ENCODE assay signal across 9 cellular contexts in genomic region chr4:109588176-109588575, GRCh38. TPM values are rescaled to one million over a fixed set of nuclear protein-coding genes. Genes with fewer than 3 reads are reported as not detected.
DNase-seq lines count a peak whose midpoint lies in the region; ATAC-seq and TF ChIP-seq lines count a peak whose summit lies in the region.
"Had no signal": no experiment of that assay in that cellular context is flagged by ENCODE, and none has a peak within 500 bp of the region (broad histone marks: within the 10 kb centered on the region; RNA-seq: fewer than 3 reads in every experiment).

No MANE protein-coding gene starts in this region.

- peak overlapping the region; percentile 49 for H3K4me3 Mint-ChIP-seq in CD8-positive, alpha-beta T cell
- peak overlapping the region; percentile 49 for H3K4me3 Mint-ChIP-seq in activated naive CD8-positive, alpha-beta T cell

- ATAC-seq in CD8-positive, alpha-beta T cell = peak; percentile 87
- ATAC-seq in GM21360 (IDR thresholded peaks at IDR 0.05; ENCODE audit: unreplicated experiment) (peak; percentile 99), HG03469 (IDR thresholded peaks at IDR 0.05; ENCODE audit: unreplicated experiment) (peak; percentile 94)

- no peak for TF ChIP-seq CTCF in CD8-positive, alpha-beta T cell (IDR thresholded peaks at IDR 0.05)
- TF ChIP-seq CTCF in spleen (IDR thresholded peaks at IDR 0.05 in 8 of 11, conservative IDR thresholded peaks at IDR 0.05 in 3 of 11) (no peak), vagina (IDR thresholded peaks at IDR 0.05) (no peak)

- no peaks in the 10 kb centered on the region for H3K36me3 ChIP-seq in CD8-positive, alpha-beta T cell (ENCODE audit: insufficient read depth, low read length)
- no peaks in the 10 kb centered on the region for H3K36me3 ChIP-seq in spleen
- H3K36me3 ChIP-seq in vagina = no peaks in the 10 kb centered on the region

- H3K36me3 Mint-ChIP-seq in CD8-positive, alpha-beta T cell = peaks cover 17% of the 10 kb centered on the region
- peaks cover 9% of the 10 kb centered on the region for H3K36me3 Mint-ChIP-seq in activated naive CD8-positive, alpha-beta T cell

- POLR2A ChIA-PET in CD8-positive, alpha-beta T cell (lab: Charles Lee) = interaction anchor here (0.5 to 1.8 kb wide), 2 partner anchors 11 to 44 kb away, joined by 3 to 9 read pairs; no protein-coding TSS in a partner anchor

- no peaks in the 10 kb centered on the region for H3K9me3 Mint-ChIP-seq in CD8-positive, alpha-beta T cell
- H3K9me3 Mint-ChIP-seq in activated naive CD8-positive, alpha-beta T cell (ENCODE audit: low read depth) = peaks cover 5% of the 10 kb centered on the region

- H3K27me3 Mint-ChIP-seq in CD8-positive, alpha-beta T cell (ENCODE audit: low read depth) = no peaks in the 10 kb centered on the region
- no peaks in the 10 kb centered on the region for H3K27me3 Mint-ChIP-seq in activated naive CD8-positive, alpha-beta T cell

- no peak for TF ChIP-seq POLR2A in spleen (IDR thresholded peaks at IDR 0.05)
- no peak for TF ChIP-seq POLR2A in vagina (IDR thresholded peaks at IDR 0.05)

- peaks cover 36% of the 10 kb centered on the region for H3K4me1 ChIP-seq in CD8-positive, alpha-beta T cell (ENCODE audit: insufficient read depth, low read length)
- peaks cover 0 to 48% (median 19%) of the 10 kb centered on the region in 6 donors for H3K4me1 ChIP-seq in spleen
- H3K4me1 ChIP-seq in vagina = peaks cover 5% of the 10 kb centered on the region

- CTCF ChIA-PET in CD8-positive, alpha-beta T cell (lab: Charles Lee) = interaction anchor here (1.6 kb wide), 2 partner anchors 11 to 71 kb away, joined by 4 read pairs; no protein-coding TSS in a partner anchor

- no peaks in the 10 kb centered on the region for H3K9me3 ChIP-seq in CD8-positive, alpha-beta T cell (ENCODE audit: low read length)
- peaks cover 0 to 7% (median 3%) of the 10 kb centered on the region in 8 donors for H3K9me3 ChIP-seq in spleen
- H3K9me3 ChIP-seq in vagina = no peaks in the 10 kb centered on the region

- peak in 3 of 7 experiments; percentile 17 to 41 (median 27) for DNase-seq in CD8-positive, alpha-beta T cell
- no peak for DNase-seq in spleen
- no peak for DNase-seq in vagina (ENCODE audit: extremely low spot score in 2 of 2)
- no peak for DNase-seq in EL
- DNase-seq in cerebellum (ENCODE audit: low spot score) = no peak

- H3K4me3 ChIP-seq in CD8-positive, alpha-beta T cell (ENCODE audit: low read depth, low read length) = no peak overlapping the region
- no peak overlapping the region for H3K4me3 ChIP-seq in spleen
- H3K4me3 ChIP-seq in vagina = no peak overlapping the region
- H3K4me3 ChIP-seq: BLaER1 treated with 17β-estradiol and CSF1 and Interleukin-3, amounts not matched to agents 10 nM and 100 nM had no signal

- H3K4me1 Mint-ChIP-seq in CD8-positive, alpha-beta T cell (ENCODE audit: low read depth) = peaks cover 84% of the 10 kb centered on the region
- H3K4me1 Mint-ChIP-seq in activated naive CD8-positive, alpha-beta T cell (ENCODE audit: low read depth) = peaks cover 83% of the 10 kb centered on the region

- intact Hi-C loops in CD8-positive, alpha-beta T cell (cut with DNase I, micrococcal nuclease) = no loop called here
- intact Hi-C loops in spleen (cut with DNase I; ENCODE audit: low total_unique reads) (no loop called here), vagina (cut with DNase I) (no loop called here)

- H3K27me3 ChIP-seq in CD8-positive, alpha-beta T cell (ENCODE audit: insufficient read depth, low read length) = no peaks in the 10 kb centered on the region
- H3K27me3 ChIP-seq in spleen (replicated peaks in 1 of 7) (no peaks in the 10 kb centered on the region), vagina (no peaks in the 10 kb centered on the region)
- H3K27me3 ChIP-seq: BLaER1 treated with 17β-estradiol and CSF1 and Interleukin-3, amounts not matched to agents 10 nM and 100 nM had no signal

- WGBS in spleen, 5 donors = 52 to 57% (median 56%) methylated on average over 4 of the region's 4 CpGs

- H3K27ac Mint-ChIP-seq in CD8-positive, alpha-beta T cell = peak overlapping the region; percentile 64
- peak overlapping the region; percentile 86 for H3K27ac Mint-ChIP-seq in activated naive CD8-positive, alpha-beta T cell

- H3K27ac ChIP-seq in CD8-positive, alpha-beta T cell (ENCODE audit: low read depth, low read length) = no peak overlapping the region
- H3K27ac ChIP-seq in spleen = no peak overlapping the region
- no peak overlapping the region for H3K27ac ChIP-seq in vagina
- H3K27ac ChIP-seq: BLaER1 treated with 17β-estradiol and CSF1 and Interleukin-3, amounts not matched to agents 10 nM and 100 nM had no signal

RNA-seq across cellular contexts. Expression of gene MCUB, which starts 28.1 kb away (rescaled TPM):
- total RNA-seq in CD8-positive, alpha-beta T cell = 10 to 100 TPM; 84.3 to 91.9 TPM
- total RNA-seq in spleen (10 to 100 TPM; 22.1 to 65.5 (median 29.2) TPM), vagina (28.5 TPM), cerebellum (10.6 TPM)
- polyA plus RNA-seq in spleen = 10 to 100 TPM; 17.0 to 31.6 (median 22.7) TPM
